14 cellular contexts compared by ENCODE assay signal in the genomic region with DNA sequence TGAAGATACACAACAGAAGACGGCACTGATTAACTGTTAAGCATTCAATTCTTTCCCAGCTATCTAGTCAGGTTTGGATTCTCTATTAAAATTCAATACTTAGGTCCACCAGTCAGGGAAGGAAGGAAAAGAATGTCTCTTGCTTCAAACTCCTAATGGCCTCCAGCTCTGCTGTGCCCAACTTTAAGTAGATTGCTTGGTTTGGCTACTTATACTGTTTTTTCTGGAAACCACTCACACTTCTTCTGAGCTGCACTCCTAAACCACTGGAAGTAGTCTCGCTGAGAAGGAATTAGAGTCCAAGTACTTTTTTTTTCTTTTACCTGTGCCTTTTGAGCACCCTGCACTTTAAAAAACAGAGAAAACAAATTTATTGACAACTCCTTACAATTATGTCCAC. TPM values are rescaled to one million over a fixed set of nuclear protein-coding genes. Genes with fewer than 3 reads are reported as not detected.
DNase-seq lines count a peak whose midpoint lies in the region; ATAC-seq and TF ChIP-seq lines count a peak whose summit lies in the region.
"Had no signal": no experiment of that assay in that cellular context is flagged by ENCODE, and none has a peak within 500 bp of the region (broad histone marks: within the 10 kb centered on the region; RNA-seq: fewer than 3 reads in every experiment).

No MANE protein-coding gene starts in this region.

- no peak for ATAC-seq in HG03095 (IDR thresholded peaks at IDR 0.05; ENCODE audit: unreplicated experiment)
- ATAC-seq: body of pancreas; K562; naive thymus-derived CD4-positive, alpha-beta T cell; T-cell had no signal

- H3K9me3 ChIP-seq in right atrium auricular region: no peaks in the 10 kb centered on the region
- H3K9me3 ChIP-seq in smooth muscle cell (replicated peaks; ENCODE audit: low read depth): no peaks in the 10 kb centered on the region
- H3K9me3 ChIP-seq: body of pancreas had no signal

- TF ChIP-seq CTCF in right atrium auricular region (IDR thresholded peaks at IDR 0.05): no peak
- no peak for TF ChIP-seq CTCF in smooth muscle cell (IDR thresholded peaks at IDR 0.05; ENCODE audit: borderline replicate concordance, insufficient read depth, poor library complexity, severe bottlenecking)

- H4K20me1 ChIP-seq in smooth muscle cell (ENCODE audit: low read depth): no peaks in the 10 kb centered on the region

- H2AFZ ChIP-seq in smooth muscle cell (ENCODE audit: low read depth): peak overlapping the region; percentile 51

- H3K27ac ChIP-seq in right atrium auricular region: peak overlapping the region; percentile 35 to 66
- H3K27ac ChIP-seq in smooth muscle cell (ENCODE audit: low read depth): peak overlapping the region; percentile 93
- H3K27ac ChIP-seq: body of pancreas had no signal

- H3K9ac ChIP-seq in smooth muscle cell (ENCODE audit: low read depth): peak overlapping the region; percentile 72

- peak overlapping the region in 1 of 2 donors; percentile 2 for H3K4me3 ChIP-seq in right atrium auricular region
- H3K4me3 ChIP-seq in smooth muscle cell: peak overlapping the region; percentile 18
- H3K4me3 ChIP-seq: body of pancreas, K562 had no signal

- H3K36me3 ChIP-seq in right atrium auricular region: no peaks in the 10 kb centered on the region
- no peaks in the 10 kb centered on the region for H3K36me3 ChIP-seq in smooth muscle cell (ENCODE audit: low read depth)

- H3K4me1 ChIP-seq in right atrium auricular region (peaks cover 0 to 15% of the 10 kb centered on the region in 2 donors), smooth muscle cell (ENCODE audit: low read depth) (peaks cover 25% of the 10 kb centered on the region)
- H3K4me1 ChIP-seq: body of pancreas had no signal

- 53% methylated on average over 2 of the region's 2 CpGs for WGBS in smooth muscle cell (ENCODE audit: low lambda C conversion rate)

- peak overlapping the region; percentile 74 for H3K4me2 ChIP-seq in smooth muscle cell

- H3K79me2 ChIP-seq in smooth muscle cell (ENCODE audit: low read depth): peaks cover 19% of the 10 kb centered on the region

- H3F3A ChIP-seq in smooth muscle cell (ENCODE audit: low read depth): peaks cover 10% of the 10 kb centered on the region

- H3K27me3 ChIP-seq in right atrium auricular region (no peaks in the 10 kb centered on the region), smooth muscle cell (ENCODE audit: low read depth) (no peaks in the 10 kb centered on the region)
- H3K27me3 ChIP-seq: body of pancreas had no signal

- DNase-seq in ELR (ENCODE audit: low read depth) (peak; percentile 35), astrocyte of the hippocampus (ENCODE audit: low read depth, low spot score) (peak; percentile 85), right atrium auricular region (ENCODE audit: low spot score) (no peak), smooth muscle cell (lab: John Stamatoyannopoulos, UW; ENCODE audit: unreplicated experiment) (no peak), NCI-H82 treated with DMSO at 0.1 percent for 48 hours (lab: John Stamatoyannopoulos, UW; ENCODE audit: unreplicated experiment) (no peak), T1000 (lab: John Stamatoyannopoulos, UW) (no peak), COLO668 (lab: John Stamatoyannopoulos, UW; ENCODE audit: unreplicated experiment) (no peak)
- DNase-seq: CD4-positive, CD25-positive, alpha-beta regulatory T cell; naive thymus-derived CD4-positive, alpha-beta T cell; NCI-H510A; T-cell had no signal

RNA-seq across cellular contexts. Expression of a gene that starts 26.8 kb away (rescaled TPM):
- 100 to 1,000 TPM in 1 of 2 donors, 10 to 100 TPM in 1; 67.0 to 228 TPM for total RNA-seq in right atrium auricular region
- 4,221 and 4,749 TPM in 2 replicates for total RNA-seq in smooth muscle cell
- polyA plus RNA-seq in smooth muscle cell: 7,069 and 10,006 TPM in 2 replicates
- total RNA-seq: CD4-positive, CD25-positive, alpha-beta regulatory T cell had no signal
- polyA plus RNA-seq: CD4-positive, CD25-positive, alpha-beta regulatory T cell; naive thymus-derived CD4-positive, alpha-beta T cell had no signal

Comparison
In these comparisons a context has a peak if more than half of its experiments do, and no peak if none do; other contexts are left out.
1. DNase-seq: peak in ELR (single experiment) and astrocyte of the hippocampus (single experiment); none in right atrium auricular region (single experiment), smooth muscle cell (single experiment), NCI-H82 treated with DMSO at 0.1 percent for 48 hours (single experiment), T1000 (single experiment) and COLO668 (single experiment).
2. RNA of a gene that starts 26.8 kb away (total RNA-seq): 4,221 to 4,749 TPM in smooth muscle cell; 67.0 to 228 TPM in right atrium auricular region; every median in the first group is over 10 times any median in the second.